8 cellular contexts compared by ENCODE assay signal in the genomic region with DNA sequence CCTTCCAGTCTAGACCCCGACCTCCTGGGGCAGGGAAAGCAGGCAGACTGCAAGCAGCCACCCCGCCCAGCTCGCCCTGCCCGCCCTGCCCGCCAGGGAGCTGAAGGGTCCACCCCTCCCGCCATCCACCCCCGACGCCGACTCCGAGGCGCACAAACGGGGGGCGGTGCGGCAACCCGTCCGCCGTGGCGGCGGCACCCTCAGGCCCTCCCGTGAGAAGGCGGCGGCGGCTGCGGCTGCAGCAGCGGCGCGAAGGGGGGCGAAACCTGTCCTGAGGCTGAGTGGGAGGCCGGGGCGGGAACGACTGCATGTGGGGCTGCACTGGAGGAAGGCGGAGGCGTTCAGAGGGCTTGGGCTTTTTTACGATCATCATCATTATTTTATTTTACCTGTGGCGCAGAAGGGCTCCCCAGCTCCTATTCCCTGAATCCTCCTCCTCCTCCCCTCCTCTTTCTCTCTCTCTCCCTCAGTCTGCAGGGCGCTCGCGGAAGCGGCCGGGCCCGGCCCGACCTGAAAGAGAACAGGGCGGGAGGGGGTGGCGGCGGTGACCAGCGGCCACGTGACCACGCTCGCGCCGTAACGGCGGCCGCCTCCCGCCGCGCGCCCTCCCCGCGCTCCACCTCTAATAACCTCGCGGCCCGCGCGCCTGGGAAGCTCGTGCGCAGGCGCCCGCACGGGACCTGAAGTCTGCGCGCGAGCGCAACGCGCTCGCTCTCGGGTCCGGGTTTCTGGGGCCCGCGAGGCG. TPM values are rescaled to one million over a fixed set of nuclear protein-coding genes. Genes with fewer than 3 reads are reported as not detected.
DNase-seq lines count a peak whose midpoint lies in the region; ATAC-seq and TF ChIP-seq lines count a peak whose summit lies in the region.

TBC1D5 (minus strand) TSS at position 540 of the 745 bp plus-strand sequence. CDS start 234,061 bp downstream, outside the sequence.

- TF ChIP-seq CTCF in fibroblast of lung (conservative IDR thresholded peaks at IDR 0.05 in 1 of 2, IDR thresholded peaks at IDR 0.05 in 1 of 2; ENCODE audit: low read depth in 1 of 2, low read length in 2 of 2) (no peak), natural killer cell (IDR thresholded peaks at IDR 0.05) (no peak)

- H3K27me3 ChIP-seq in fibroblast of lung (ENCODE audit: control insufficient read depth, insufficient read depth, low read length), result no peaks in the 10 kb centered on the region

- peak within 1 kb of the TSS; percentile 86 to 95 for H3K27ac Mint-ChIP-seq in natural killer cell

- no peaks in the 10 kb centered on the region for H3K36me3 Mint-ChIP-seq in natural killer cell

- H3K4me1 Mint-ChIP-seq in natural killer cell, result peaks cover 41% of the 10 kb centered on the region in 2 donors

- H3K79me2 ChIP-seq in fibroblast of lung (ENCODE audit: control insufficient read depth, insufficient read depth, low read length), result peaks cover 28% of the 10 kb centered on the region

- peak within 1 kb of the TSS; percentile 92 for H3K4me2 ChIP-seq in fibroblast of lung (ENCODE audit: extremely low read depth, insufficient read depth, low read length)

- no peaks in the 10 kb centered on the region for H3K27me3 Mint-ChIP-seq in natural killer cell (ENCODE audit: low read depth in 2 of 2)

- intact Hi-C loops in natural killer cell (cut with micrococcal nuclease), result loop anchor here (5.0 kb wide), 1 partner anchor 1000 kb away; no protein-coding TSS in a partner anchor

- peak within 1 kb of the TSS; percentile 97 for H2AFZ ChIP-seq in fibroblast of lung (ENCODE audit: low read length)

- H3K4me1 ChIP-seq in fibroblast of lung (ENCODE audit: control insufficient read depth, extremely low read depth, insufficient read depth, low read length), result peaks cover 6% of the 10 kb centered on the region

- no peaks in the 10 kb centered on the region for H3K36me3 ChIP-seq in fibroblast of lung (ENCODE audit: control insufficient read depth, insufficient read depth, low read length)

- no peaks in the 10 kb centered on the region for H3K9me3 Mint-ChIP-seq in natural killer cell

- H3K4me3 Mint-ChIP-seq in natural killer cell, result peak within 1 kb of the TSS; percentile 95

- ATAC-seq in GM21619 (IDR thresholded peaks at IDR 0.05; ENCODE audit: unreplicated experiment) (peak; percentile 69), natural killer cell (peak; percentile 90 to 96 (median 91))

- peak within 1 kb of the TSS; percentile 89 for H3K27ac ChIP-seq in fibroblast of lung (ENCODE audit: insufficient read depth, low read length)

- H3K9ac ChIP-seq in fibroblast of lung (ENCODE audit: insufficient read depth, low read length), result peak within 1 kb of the TSS; percentile 86

- H3K4me3 ChIP-seq in Jurkat, Clone E6-1 (ENCODE audit: low read length), result peak within 1 kb of the TSS; percentile 73
- H3K4me3 ChIP-seq in fibroblast of lung (replicated peaks in 1 of 4; ENCODE audit: control extremely low read depth in 1 of 4, insufficient read depth in 1 of 4, low read depth in 3 of 4, low read length in 4 of 4), result peak within 1 kb of the TSS; percentile 73 to 89 (median 80)

- no peaks in the 10 kb centered on the region for H3K9me3 ChIP-seq in fibroblast of lung (ENCODE audit: control insufficient read depth, insufficient read depth, low read depth, low read length)

- DNase-seq in DMS53 (lab: John Stamatoyannopoulos, UW) (peak; percentile 93), RKO (ENCODE audit: low spot score) (peak; percentile 98), activated T-helper 1 cell treated with Interleukin-2 at 50 U/mL for 16 hours (ENCODE audit: low read depth) (peak; percentile 83), fibroblast of lung (ENCODE audit: low read depth in 2 of 2) (peak; percentile 96 to 98), natural killer cell (peak; percentile 62)
- peak; percentile 96 for DNase-seq in Jurkat, Clone E6-1 (ENCODE audit: low read depth, low spot score)
- DNase-seq in stimulated activated naive CD4-positive, alpha-beta T cell treated with Interleukin-2 at 50 U/mL for 16 hours (lab: John Stamatoyannopoulos, UW), result peak; percentile 91

- H4K20me1 ChIP-seq in fibroblast of lung (ENCODE audit: control insufficient read depth, extremely low read depth, insufficient read depth, low read length), result no peaks in the 10 kb centered on the region

RNA-seq across cellular contexts. Expression of gene TBC1D5, which starts in this region (rescaled TPM):
- 23.9 TPM for polyA plus RNA-seq in Jurkat, Clone E6-1 (2012; ENCODE audit: insufficient read depth, insufficient read length)
- total RNA-seq in fibroblast of lung (112 and 129 TPM in 2 replicates), natural killer cell (10 to 100 TPM; 63.8 to 81.9 (median 74.9) TPM)
- 43.6 and 48.7 TPM in 2 replicates for polyA plus RNA-seq in fibroblast of lung
- 26.3 and 29.0 TPM in 2 replicates for polyA plus RNA-seq in fibroblast of lung (2012)
- 30.6 and 42.5 TPM in 2 replicates for polyA minus RNA-seq in fibroblast of lung (ENCODE audit: low replicate concordance)

Comparison
In these comparisons a context has a peak if more than half of its experiments do, and no peak if none do; other contexts are left out.
1. Peak in every context shown above with its lines: DNase-seq, ATAC-seq, H3K4me3 ChIP-seq and H3K27ac ChIP-seq.